In the genomic region with DNA sequence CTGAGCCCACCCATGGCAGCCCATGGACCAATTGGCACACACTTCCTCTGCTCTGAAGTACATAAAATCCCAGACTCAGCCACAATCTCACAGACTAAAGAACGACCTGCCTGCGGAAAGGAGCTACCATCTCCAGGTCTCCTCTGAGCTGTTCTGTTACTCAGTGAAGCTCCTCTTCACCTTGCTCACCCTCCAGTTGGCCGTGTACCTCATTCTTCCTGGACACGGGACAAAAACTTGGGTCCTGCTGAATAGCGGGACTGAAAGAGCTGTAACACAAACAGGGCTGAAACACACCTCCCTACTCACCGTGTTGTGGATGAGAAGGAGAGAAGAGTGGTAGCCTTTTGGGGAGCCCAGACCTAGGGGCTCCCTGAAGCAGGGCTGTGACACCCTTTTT, we compare ENCODE assay signal across 18 cellular contexts.
"Had no signal": no experiment of that assay in that cellular context is flagged by ENCODE, and none has a peak within 500 bp of the region (broad histone marks: within the 10 kb centered on the region; RNA-seq: fewer than 3 reads in every experiment).

No MANE protein-coding gene starts in this region.

- H3K4me1 ChIP-seq: foreskin keratinocyte, heart right ventricle, left lung, lower lobe of right lung had no signal

- H3K27me3 ChIP-seq: esophagus muscularis mucosa, foreskin keratinocyte, gastroesophageal sphincter had no signal

- H3K36me3 ChIP-seq: esophagus muscularis mucosa, gastroesophageal sphincter, heart right ventricle, left lung, lower lobe of right lung had no signal

- ATAC-seq: effector memory CD8-positive, alpha-beta T cell; foreskin keratinocyte; gastroesophageal sphincter; heart right ventricle; left cardiac atrium; left lung; left ventricle myocardium superior had no signal

- H3K27ac ChIP-seq: coronary artery, dorsolateral prefrontal cortex, esophagus muscularis mucosa, foreskin keratinocyte, gastroesophageal sphincter, heart right ventricle, left lung, lower lobe of right lung had no signal

- H3K9me3 ChIP-seq: esophagus muscularis mucosa, gastroesophageal sphincter had no signal

- H3K9me3 Mint-ChIP-seq: central memory CD8-positive, alpha-beta T cell; effector memory CD8-positive, alpha-beta T cell had no signal

- DNase-seq: dermis blood vessel endothelial cell; dorsolateral prefrontal cortex; effector CD8-positive, alpha-beta T cell; effector memory CD8-positive, alpha-beta T cell; endodermal cell; foreskin keratinocyte; heart right ventricle; hippocampal formation; left cardiac atrium; left lung; left ventricle myocardium superior; lower lobe of right lung; mesenchymal stem cell; midbrain had no signal

- H3K4me3 ChIP-seq: coronary artery, dorsolateral prefrontal cortex, esophagus muscularis mucosa, gastroesophageal sphincter, heart right ventricle, left lung, lower lobe of right lung had no signal

- H3K27ac Mint-ChIP-seq: effector memory CD8-positive, alpha-beta T cell; endodermal cell had no signal

- H3K4me3 Mint-ChIP-seq: central memory CD8-positive, alpha-beta T cell; effector memory CD8-positive, alpha-beta T cell; endodermal cell had no signal

- H3K4me1 Mint-ChIP-seq: central memory CD8-positive, alpha-beta T cell; endodermal cell had no signal
